Comparison of ENCODE assay signal across 8 cellular contexts in the genomic region with DNA sequence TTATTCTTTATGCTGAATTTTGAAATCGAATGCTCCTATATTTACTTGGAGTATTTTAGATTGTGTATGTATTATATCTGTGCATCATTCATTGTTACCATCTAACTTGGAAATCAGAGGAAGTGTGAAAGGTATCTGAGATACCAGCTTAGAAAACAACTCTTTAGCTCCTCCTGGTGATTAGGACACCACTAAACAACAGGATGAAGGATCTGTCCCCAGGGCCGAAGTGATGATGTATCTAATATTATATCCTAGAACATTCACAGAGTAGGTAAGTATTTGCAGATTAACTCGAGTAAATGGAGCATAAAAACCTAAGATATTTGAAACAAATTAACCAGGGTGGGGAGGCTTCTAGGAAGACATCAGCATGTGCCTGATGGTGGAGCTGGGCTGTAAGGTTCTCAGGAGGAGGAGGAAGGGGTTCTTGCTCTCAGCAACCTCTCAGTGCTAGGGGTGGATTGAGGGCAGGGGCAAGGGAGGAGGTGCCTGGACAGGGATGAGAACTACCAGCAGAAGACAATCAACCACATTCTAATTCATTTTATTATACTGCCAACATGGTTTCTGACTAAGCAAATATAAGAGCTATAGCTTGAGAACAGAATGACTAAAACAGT. TPM values are rescaled to one million over a fixed set of nuclear protein-coding genes. Genes with fewer than 3 reads are reported as not detected.
A peak's percentile ranks its signal among the peaks of the same experiment; 100 is the strongest.
DNase-seq lines count a peak whose midpoint lies in the region; ATAC-seq and TF ChIP-seq lines count a peak whose summit lies in the region.

No MANE protein-coding gene starts in this region.

- H3K36me3 ChIP-seq in heart left ventricle (no peaks in the 10 kb centered on the region), lung (ENCODE audit: control insufficient read depth in 2 of 2, insufficient read depth in 2 of 2, low read length in 2 of 2) (no peaks in the 10 kb centered on the region)

- H3K4me3 ChIP-seq in heart left ventricle (no peak overlapping the region), astrocyte of the cerebellum (ENCODE audit: low read depth, low read length) (no peak overlapping the region), lung (no peak overlapping the region)

- intact Hi-C loops in heart left ventricle (cut with DNase I) (loop anchor here in 6 of 10 donors (2.0 to 10.0 kb wide), 10 partner anchors 61 to 514 kb away; a partner anchor contains a TSS), Right ventricle myocardium superior (cut with DNase I) (loop anchor here (5.0 kb wide), 1 partner anchor 509 kb away; no protein-coding TSS in a partner anchor)

- TF ChIP-seq CTCF in heart left ventricle (IDR thresholded peaks at IDR 0.05) (peak; percentile 22 to 59 (median 44)), astrocyte of the cerebellum (IDR thresholded peaks at IDR 0.05; ENCODE audit: low read depth, low read length, missing control alignments) (peak; percentile 65), lung (IDR thresholded peaks at IDR 0.05; ENCODE audit: control extremely low read depth, extremely low read depth) (peak; percentile 33)

- ATAC-seq in heart left ventricle (no peak), Right ventricle myocardium superior (ENCODE audit: poor library complexity) (no peak), lung (ENCODE audit: insufficient read depth, low FRiP score) (no peak), GM21717 (IDR thresholded peaks at IDR 0.05; ENCODE audit: unreplicated experiment) (no peak)

- in situ Hi-C loops in astrocyte of the cerebellum (cut with HindIII; ENCODE audit: low sequenced_read_pairs) = loop anchor here (25.0 kb wide), 1 partner anchor 236 kb away; no protein-coding TSS in a partner anchor

- DNase-seq in heart left ventricle = no peak
- DNase-seq in Right ventricle myocardium superior = no peak
- peak; percentile 33 for DNase-seq in NCI-H146 (lab: John Stamatoyannopoulos, UW)
- DNase-seq in astrocyte of the cerebellum (ENCODE audit: low read depth) = no peak
- DNase-seq in lung (ENCODE audit: low spot score) = no peak
- no peak for DNase-seq in NK-92 (lab: John Stamatoyannopoulos, UW; ENCODE audit: unreplicated experiment)
- DNase-seq in occipital lobe (lab: John Stamatoyannopoulos, UW) = no peak

- H3K27me3 ChIP-seq in heart left ventricle (no peaks in the 10 kb centered on the region), lung (ENCODE audit: control insufficient read depth, insufficient read depth) (no peaks in the 10 kb centered on the region)

- no peaks in the 10 kb centered on the region for H3K9me3 ChIP-seq in heart left ventricle
- H3K9me3 ChIP-seq in lung (ENCODE audit: control insufficient read depth in 2 of 2, insufficient read depth in 1 of 2, low read length in 1 of 2) = peaks cover 0 to 1% of the 10 kb centered on the region in 2 donors

- H3K4me1 ChIP-seq in heart left ventricle (peaks cover 0 to 44% (median 11%) of the 10 kb centered on the region in 12 donors), lung (ENCODE audit: control insufficient read depth in 2 of 2, insufficient read depth in 2 of 2, low read length in 2 of 2) (no peaks in the 10 kb centered on the region)

- WGBS in heart left ventricle, 4 donors = 24 to 31% (median 30%) methylated on average over 3 of the region's 3 CpGs
- WGBS in lung, 2 donors = 28 to 29% methylated on average over 3 of the region's 3 CpGs

- H3K27ac ChIP-seq in heart left ventricle (peak overlapping the region in 1 of 12 donors; percentile 20), lung (ENCODE audit: low read depth in 1 of 2, low read length in 1 of 2) (no peak overlapping the region)

- TF ChIP-seq POLR2A in heart left ventricle (IDR thresholded peaks at IDR 0.05) = no peak

RNA-seq across cellular contexts. Expression of a gene that starts 2.6 kb away (rescaled TPM):
- 10 to 100 TPM; 20.1 to 35.9 (median 24.7) TPM for total RNA-seq in heart left ventricle
- 10 to 100 TPM; 13.1 to 33.3 TPM for polyA plus RNA-seq in heart left ventricle
- 19.9 TPM for total RNA-seq in Right ventricle myocardium superior
- 10 to 100 TPM; 37.0 to 59.9 TPM for total RNA-seq in lung
- polyA plus RNA-seq in lung = 10 to 100 TPM; 13.1 to 75.3 TPM
- total RNA-seq in occipital lobe = 31.4 TPM
